In genomic region chr13:57063007-57063406, GRCh38 we compare ENCODE assay signal across 24 cellular contexts.
"Had no signal": no experiment of that assay in that cellular context is flagged by ENCODE, and none has a peak within 500 bp of the region (broad histone marks: within the 10 kb centered on the region; RNA-seq: fewer than 3 reads in every experiment).

No MANE protein-coding gene starts in this region.

- H3K4me3 Mint-ChIP-seq: activated CD4-positive, alpha-beta memory T cell treated with anti-CD3 and anti-CD28 coated beads for 36 hours; activated naive CD4-positive, alpha-beta T cell treated with anti-CD3 and anti-CD28 coated beads, Interleukin-2, amount 10 ng/mL, durations not matched to agents 7 days and 5 days; naive thymus-derived CD8-positive, alpha-beta T cell; stimulated activated naive CD8-positive, alpha-beta T cell treated with anti-CD3 and anti-CD28 coated beads, Interleukin-15, Interleukin-2, amounts not matched to agents 100 ng/mL and 50 ng/mL, for 24 hours had no signal

- H3K36me3 ChIP-seq: lower lobe of right lung, neutrophil, ovary, thyroid gland, upper lobe of right lung had no signal

- H3K27ac ChIP-seq: lower lobe of right lung, neutrophil, ovary, thyroid gland, upper lobe of right lung had no signal

- DNase-seq: activated CD4-positive, alpha-beta memory T cell treated with anti-CD3 and anti-CD28 coated beads for 36 hours; activated CD4-positive, alpha-beta T cell treated with anti-CD3 and anti-CD28 coated beads for 4 hours; activated CD4-positive, CD25-positive, alpha-beta regulatory T cell; activated effector memory CD4-positive, alpha-beta T cell treated with anti-CD3 and anti-CD28 coated beads, Interleukin-2, amount 50 U/mL, for 16 hours; activated naive CD4-positive, alpha-beta T cell treated with anti-CD3 and anti-CD28 coated beads, Interleukin-2, amount 10 ng/mL, durations not matched to agents 7 days and 5 days; amygdala; cerebellar nuclear complex; effector CD4-positive, alpha-beta T cell; foreskin melanocyte; glutamatergic neuron; hippocampal formation; lower lobe of right lung; naive thymus-derived CD8-positive, alpha-beta T cell; ovary; stimulated activated CD4-positive, alpha-beta T cell treated with anti-CD3 and anti-CD28 coated beads, Interleukin-12 subunit alpha, Interleukin-12 subunit beta, amount 100 ng/mL, for 4 hours; stimulated activated CD4-positive, alpha-beta T cell treated with anti-CD3 and anti-CD28 coated beads, Interleukin-4, amount 100 ng/mL, for 4 hours; substantia nigra; T-helper 1 cell; thyroid gland; upper lobe of right lung had no signal

- H3K27ac Mint-ChIP-seq: activated CD4-positive, alpha-beta memory T cell treated with anti-CD3 and anti-CD28 coated beads for 36 hours; activated naive CD4-positive, alpha-beta T cell treated with anti-CD3 and anti-CD28 coated beads, Interleukin-2, amount 10 ng/mL, durations not matched to agents 7 days and 5 days; naive thymus-derived CD8-positive, alpha-beta T cell; stimulated activated naive CD8-positive, alpha-beta T cell treated with anti-CD3 and anti-CD28 coated beads, Interleukin-15, Interleukin-2, amounts not matched to agents 100 ng/mL and 50 ng/mL, for 24 hours had no signal

- H3K4me1 ChIP-seq: lower lobe of right lung, thyroid gland, upper lobe of right lung had no signal

- H3K9me3 ChIP-seq: lower lobe of right lung, neutrophil, ovary, upper lobe of right lung had no signal

- H3K4me3 ChIP-seq: lower lobe of right lung, ovary, thyroid gland, upper lobe of right lung had no signal

- FAIRE-seq: keratinocyte had no signal

- H3K36me3 Mint-ChIP-seq: activated CD4-positive, alpha-beta memory T cell treated with anti-CD3 and anti-CD28 coated beads for 36 hours; activated naive CD4-positive, alpha-beta T cell treated with anti-CD3 and anti-CD28 coated beads, Interleukin-2, amount 10 ng/mL, durations not matched to agents 7 days and 5 days; naive thymus-derived CD8-positive, alpha-beta T cell had no signal

- ATAC-seq: lower lobe of right lung; naive thymus-derived CD8-positive, alpha-beta T cell; right cardiac atrium; upper lobe of right lung had no signal

- H3K27me3 ChIP-seq: neutrophil, ovary, thyroid gland, upper lobe of right lung had no signal

- H3K4me1 Mint-ChIP-seq: activated naive CD4-positive, alpha-beta T cell treated with anti-CD3 and anti-CD28 coated beads, Interleukin-2, amount 10 ng/mL, durations not matched to agents 7 days and 5 days; naive thymus-derived CD8-positive, alpha-beta T cell had no signal

- H3K27me3 Mint-ChIP-seq: activated CD4-positive, alpha-beta memory T cell treated with anti-CD3 and anti-CD28 coated beads for 36 hours; activated naive CD4-positive, alpha-beta T cell treated with anti-CD3 and anti-CD28 coated beads, Interleukin-2, amount 10 ng/mL, durations not matched to agents 7 days and 5 days; naive thymus-derived CD8-positive, alpha-beta T cell; stimulated activated naive CD8-positive, alpha-beta T cell treated with anti-CD3 and anti-CD28 coated beads, Interleukin-15, Interleukin-2, amounts not matched to agents 100 ng/mL and 50 ng/mL, for 24 hours had no signal
